In the genomic region with DNA sequence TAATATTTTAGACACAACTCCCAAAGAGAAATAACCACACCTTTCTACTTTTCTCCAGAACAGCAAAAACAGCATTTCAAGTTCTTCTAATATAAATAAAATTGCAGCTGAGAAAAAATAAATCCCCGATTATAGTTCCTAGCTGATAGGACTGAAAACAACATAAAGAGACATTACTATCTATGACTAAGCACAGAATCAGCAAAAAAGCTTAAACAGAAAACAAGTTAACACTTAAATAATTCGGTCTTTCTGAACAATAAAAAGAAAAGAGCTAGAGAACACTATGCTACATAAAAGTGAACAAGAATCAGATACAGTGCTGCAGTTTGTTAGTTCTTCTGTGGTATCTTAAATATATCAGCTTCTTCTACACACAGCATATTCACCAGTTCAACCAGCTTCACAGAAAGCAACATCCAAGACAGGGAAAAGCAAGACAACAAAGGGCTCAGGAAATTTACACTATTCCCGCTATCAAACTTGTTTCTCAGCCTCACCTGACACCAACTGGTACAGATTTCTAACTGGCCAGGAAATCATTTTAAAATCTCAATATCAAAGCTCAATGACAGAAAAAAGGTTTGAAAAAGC, we compare ENCODE assay signal across 11 cellular contexts. TPM values are rescaled to one million over a fixed set of nuclear protein-coding genes. Genes with fewer than 3 reads are reported as not detected.
DNase-seq lines count a peak whose midpoint lies in the region; ATAC-seq and TF ChIP-seq lines count a peak whose summit lies in the region.
"Had no signal": no experiment of that assay in that cellular context is flagged by ENCODE, and none has a peak within 500 bp of the region (broad histone marks: within the 10 kb centered on the region; RNA-seq: fewer than 3 reads in every experiment).

No MANE protein-coding gene starts in this region.

- no peaks in the 10 kb centered on the region for H3K4me1 Mint-ChIP-seq in activated T-cell treated with anti-CD3 and anti-CD28 coated beads, Interleukin-2, amount 50 U/mL, for 72 hours (ENCODE audit: low read depth)
- peaks cover 24% of the 10 kb centered on the region for H3K4me1 Mint-ChIP-seq in MCF 10A (ENCODE audit: insufficient read depth, unreplicated experiment)

- TF ChIP-seq CTCF in MCF 10A (IDR thresholded peaks at IDR 0.05; ENCODE audit: unreplicated experiment): no peak

- H3K27me3 Mint-ChIP-seq in activated T-cell treated with anti-CD3 and anti-CD28 coated beads, Interleukin-2, amount 50 U/mL, for 72 hours (ENCODE audit: low read depth): no peaks in the 10 kb centered on the region
- H3K27me3 Mint-ChIP-seq in MCF 10A (ENCODE audit: insufficient read depth, unreplicated experiment): no peaks in the 10 kb centered on the region
- H3K27me3 Mint-ChIP-seq: activated naive CD8-positive, alpha-beta T cell had no signal

- intact Hi-C loops in MCF 10A (cut with micrococcal nuclease): no loop called here

- DNase-seq in activated T-cell treated with anti-CD3 and anti-CD28 coated beads, Interleukin-2, amount 50 U/mL, for 72 hours: no peak
- no peak for DNase-seq in activated T-cell treated with anti-CD3 and anti-CD28 coated beads, Interleukin-2, amount 50 U/mL, for 48 hours
- DNase-seq in MCF 10A (ENCODE audit: unreplicated experiment) (peak; percentile 31), medulla oblongata (ENCODE audit: extremely low spot score) (peak; percentile 31), midbrain (lab: John Stamatoyannopoulos, UW) (no peak), AG08395 (ENCODE audit: low spot score) (no peak)
- DNase-seq: lower lobe of right lung had no signal

- no TSS peak for BruUV-seq in MCF 10A (replicated peaks; lab: Mats Ljungman, UMichigan)

- peaks cover 3 to 4% of the 10 kb centered on the region in 2 donors for H3K36me3 Mint-ChIP-seq in activated T-cell treated with anti-CD3 and anti-CD28 coated beads, Interleukin-2, amount 50 U/mL, for 72 hours (ENCODE audit: insufficient read depth in 2 of 2)
- peaks cover 44% of the 10 kb centered on the region for H3K36me3 Mint-ChIP-seq in MCF 10A (ENCODE audit: insufficient read depth, unreplicated experiment)

- H3K4me3 Mint-ChIP-seq in activated T-cell treated with anti-CD3 and anti-CD28 coated beads, Interleukin-2, amount 50 U/mL, for 72 hours: no peak overlapping the region
- H3K4me3 Mint-ChIP-seq in MCF 10A (ENCODE audit: unreplicated experiment): peak overlapping the region; percentile 57
- H3K4me3 Mint-ChIP-seq: activated naive CD8-positive, alpha-beta T cell; T-helper 2 cell treated with Interferon-gamma antibody and Interleukin-4, amounts not matched to agents 5 μg/mL and 100 μg/mL, for 36 hours had no signal

- H3K27ac Mint-ChIP-seq in activated T-cell treated with anti-CD3 and anti-CD28 coated beads, Interleukin-2, amount 50 U/mL, for 72 hours: peak overlapping the region; percentile 30
- peak overlapping the region; percentile 96 for H3K27ac Mint-ChIP-seq in MCF 10A (ENCODE audit: low read depth, unreplicated experiment)
- H3K27ac Mint-ChIP-seq: activated naive CD8-positive, alpha-beta T cell; T-helper 2 cell treated with Interferon-gamma antibody and Interleukin-4, amounts not matched to agents 5 μg/mL and 100 μg/mL, for 36 hours had no signal

- no peaks in the 10 kb centered on the region for H3K9me3 Mint-ChIP-seq in activated T-cell treated with anti-CD3 and anti-CD28 coated beads, Interleukin-2, amount 50 U/mL, for 72 hours
- peaks cover 5% of the 10 kb centered on the region for H3K9me3 Mint-ChIP-seq in MCF 10A (ENCODE audit: unreplicated experiment)
- H3K9me3 Mint-ChIP-seq: T-helper 2 cell treated with Interferon-gamma antibody and Interleukin-4, amounts not matched to agents 5 μg/mL and 100 μg/mL, for 36 hours had no signal

- no peak for ATAC-seq in activated T-cell treated with anti-CD3 and anti-CD28 coated beads, Interleukin-2, amount 50 U/mL, for 72 hours (replicated peaks in 1 of 2)
- ATAC-seq in HG02852 (IDR thresholded peaks at IDR 0.05; ENCODE audit: unreplicated experiment) (no peak), GM21515 (IDR thresholded peaks at IDR 0.05; ENCODE audit: unreplicated experiment) (no peak)
- ATAC-seq: lower lobe of right lung had no signal

- POLR2A ChIA-PET in MCF 10A (lab: Yijun Ruan, JAX): interaction anchor here (0.7 to 2.7 kb wide), 16 partner anchors 8 to 217 kb away, joined by 3 to 11 read pairs (median 4); partner anchors contain the start of genes CRIM1 and FEZ2

- CTCF ChIA-PET in MCF 10A (lab: Yijun Ruan, JAX): interaction anchor here (0.6 to 2.5 kb wide), 12 partner anchors 8 to 1378 kb away, joined by 3 to 14 read pairs (median 3); no protein-coding TSS in a partner anchor

RNA-seq across cellular contexts. Expression of gene FEZ2, which starts 28.6 kb away (rescaled TPM):
- 10 to 100 TPM; 11.1 to 12.5 TPM for total RNA-seq in activated T-cell treated with anti-CD3 and anti-CD28 coated beads, Interleukin-2, amount 50 U/mL, for 72 hours
- total RNA-seq in MCF 10A (2022): 31.9 and 43.4 TPM in 2 replicates

Comparison
In these comparisons a context has a peak if more than half of its experiments do, and no peak if none do; other contexts are left out.
1. DNase-seq: peak in MCF 10A (single experiment) and medulla oblongata (single experiment); none in activated T-cell treated with anti-CD3 and anti-CD28 coated beads, Interleukin-2, amount 50 U/mL, for 72 hours (0 of 2), activated T-cell treated with anti-CD3 and anti-CD28 coated beads, Interleukin-2, amount 50 U/mL, for 48 hours (0 of 2), midbrain (single experiment) and AG08395 (single experiment).